In the genomic region with DNA sequence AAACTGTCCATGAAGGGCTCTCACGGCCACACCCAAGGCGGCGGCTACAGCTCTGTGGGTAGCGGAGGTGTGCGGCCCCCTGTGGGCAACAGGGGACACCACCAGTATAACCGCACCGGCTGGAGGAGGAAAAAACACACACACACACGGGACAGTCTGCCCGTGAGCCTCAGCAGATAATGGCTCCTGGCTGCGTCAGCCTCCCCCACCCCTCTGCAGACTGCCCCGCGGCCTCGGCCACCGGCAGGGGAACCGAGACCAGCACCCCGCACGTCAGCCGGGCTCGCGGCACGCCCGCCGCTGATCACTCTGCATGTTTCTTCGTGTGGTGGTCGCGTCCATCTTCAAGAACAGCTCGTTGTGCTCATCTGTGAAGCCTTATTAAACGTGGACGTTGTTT, we compare ENCODE assay signal across 22 cellular contexts. TPM values are rescaled to one million over a fixed set of nuclear protein-coding genes. Genes with fewer than 3 reads are reported as not detected.
DNase-seq lines count a peak whose midpoint lies in the region; ATAC-seq, FAIRE-seq and TF ChIP-seq lines count a peak whose summit lies in the region.
"Had no signal": no experiment of that assay in that cellular context is flagged by ENCODE, and none has a peak within 500 bp of the region (broad histone marks: within the 10 kb centered on the region; RNA-seq: fewer than 3 reads in every experiment).

No MANE protein-coding gene starts in this region.

- 94% methylated on average over 22 of the region's 29 CpGs; no CpG with 5 or more reads in 1 of the 2 experiments for WGBS in H1 (ENCODE audit: extremely low coverage in 1 of 2, insufficient coverage in 1 of 2, insufficient read length in 1 of 2, insufficient replicate concordance in 2 of 2, low coverage in 1 of 2, low lambda C conversion rate in 2 of 2, missing lambda C conversion rate in 1 of 2), 2 experiments

- H3K79me1 ChIP-seq in H1 (ENCODE audit: low read depth, low read length): peaks cover 2% of the 10 kb centered on the region; the same call in 1 of the 2 replicates

- H3K36me3 ChIP-seq in H1 (ENCODE audit: control insufficient read depth in 2 of 4, insufficient read depth in 4 of 4, low read length in 3 of 4): peaks cover 24 to 56% (median 40%) of the 10 kb centered on the region in 4 experiments
- H3K36me3 ChIP-seq in H7 (replicated peaks; ENCODE audit: control insufficient read depth, insufficient read depth, low read length): peaks cover 26% of the 10 kb centered on the region

- H3K4ac ChIP-seq in H1 (replicated peaks; ENCODE audit: insufficient read length, low read depth, low read length): no peak overlapping the region

- intact Hi-C loops in activated naive CD4-positive, alpha-beta T cell treated with anti-CD3 and anti-CD28 coated beads for 36 hours (cut with micrococcal nuclease): no loop called here

- no peak for TF ChIP-seq CTCF in H1 (IDR thresholded peaks at IDR 0.05; ENCODE audit: control extremely low read depth in 1 of 3, insufficient read depth in 1 of 3, low read depth in 1 of 3, low read length in 3 of 3)

- no peak overlapping the region for H3K4me2 ChIP-seq in H1 (ENCODE audit: insufficient read depth in 1 of 2, low read depth in 2 of 2, low read length in 2 of 2)
- H3K4me2 ChIP-seq: GM23338, PC-9 had no signal

- no peaks in the 10 kb centered on the region for H3K9me3 Mint-ChIP-seq in activated naive CD4-positive, alpha-beta T cell treated with anti-CD3 and anti-CD28 coated beads, Interleukin-2, amount 10 ng/mL, durations not matched to agents 7 days and 5 days
- H3K9me3 Mint-ChIP-seq in activated naive CD4-positive, alpha-beta T cell treated with anti-CD3 and anti-CD28 coated beads for 36 hours: no peaks in the 10 kb centered on the region
- H3K9me3 Mint-ChIP-seq in stimulated activated naive B cell treated with anti-CD40 and anti-IgM and Interleukin-4, amounts not matched to agents 10 μg/mL and 1 μg/mL and 100 μg/mL, for 72 hours: no peaks in the 10 kb centered on the region
- H3K9me3 Mint-ChIP-seq: GM23338 had no signal

- POLR2A ChIA-PET in H1 (lab: Charles Lee; ENCODE audit: partially characterized antibody): no interaction called here

- CTCF ChIA-PET in activated naive CD4-positive, alpha-beta T cell treated with anti-CD3 and anti-CD28 coated beads, Interleukin-2, amount 10 ng/mL, durations not matched to agents 7 days and 5 days (lab: Charles Lee): interaction anchor here (0.8 kb wide), 1 partner anchor 9 kb away, joined by 3 read pairs; no protein-coding TSS in a partner anchor
- CTCF ChIA-PET in activated naive CD4-positive, alpha-beta T cell treated with anti-CD3 and anti-CD28 coated beads for 36 hours (lab: Charles Lee): no interaction called here
- CTCF ChIA-PET in H1 (lab: Charles Lee; ENCODE audit: partially characterized antibody): interaction anchor here (2.0 to 5.1 kb wide), 2 partner anchors 10 to 11 kb away, joined by 10 to 20 read pairs; no protein-coding TSS in a partner anchor

- no peak for FAIRE-seq in H1 (lab: Jason Lieb, UNC)
- FAIRE-seq: GM18507 had no signal

- H3K36me3 Mint-ChIP-seq in activated naive CD4-positive, alpha-beta T cell treated with anti-CD3 and anti-CD28 coated beads, Interleukin-2, amount 10 ng/mL, durations not matched to agents 7 days and 5 days: peaks cover 64% of the 10 kb centered on the region
- peaks cover 41% of the 10 kb centered on the region for H3K36me3 Mint-ChIP-seq in activated naive CD4-positive, alpha-beta T cell treated with anti-CD3 and anti-CD28 coated beads for 36 hours (ENCODE audit: low read depth)
- H3K36me3 Mint-ChIP-seq in stimulated activated naive B cell treated with anti-CD40 and anti-IgM and Interleukin-4, amounts not matched to agents 10 μg/mL and 1 μg/mL and 100 μg/mL, for 72 hours: peaks cover 49 to 76% of the 10 kb centered on the region in 2 donors

- H3K23me2 ChIP-seq in H1 (ENCODE audit: low read depth, low read length): 0 out of 2 replicates have a peak, but pooled peaks cover 2% of the 10 kb centered on the region

- no peak for DNase-seq in activated naive CD4-positive, alpha-beta T cell treated with anti-CD3 and anti-CD28 coated beads, Interleukin-2, amount 10 ng/mL, durations not matched to agents 7 days and 5 days
- no peak for DNase-seq in activated naive CD4-positive, alpha-beta T cell treated with anti-CD3 and anti-CD28 coated beads for 36 hours
- no peak for DNase-seq in H1 (ENCODE audit: low read depth in 1 of 2, low spot score in 2 of 2)
- no peak for DNase-seq in stimulated activated naive B cell treated with anti-CD40 and anti-IgM and Interleukin-4, amounts not matched to agents 10 μg/mL and 1 μg/mL and 100 μg/mL, for 72 hours
- DNase-seq in effector CD4-positive, alpha-beta T cell: no peak
- DNase-seq in H7: no peak
- DNase-seq: COR-L47; DMS53; HCEC 1CT; KBM-7; MM.1S; NCI-H2029 treated with DMSO at 0.1 percent for 48 hours; NCI-H446 treated with DMSO at 0.1 percent for 48 hours; NCI-H526; NCI-H82; NK-92 treated with Interleukin-12 subunit alpha and Interleukin-12 subunit beta, amount 100 ng/mL, for 24 hours; PC-9; SHP77 had no signal

- TF ChIP-seq EP300 in H1 (IDR thresholded peaks at IDR 0.05; ENCODE audit: borderline replicate concordance in 1 of 2, low read depth in 2 of 2, low read length in 2 of 2): no peak

- H3K4me3 ChIP-seq in H1 (ENCODE audit: extremely low read depth in 1 of 4, insufficient read depth in 2 of 4, low read depth in 3 of 4, low read length in 4 of 4) (no peak overlapping the region), H7 (ENCODE audit: insufficient read depth, low read depth, low read length) (no peak overlapping the region)
- H3K4me3 ChIP-seq: GM23338, PC-9 had no signal

- no peak overlapping the region for H3K9ac ChIP-seq in H1 (replicated peaks in 1 of 4; ENCODE audit: extremely low read depth in 1 of 4, low read depth in 3 of 4, low read length in 3 of 4)

- H3K14ac ChIP-seq in H1 (ENCODE audit: insufficient read length): no peak overlapping the region

- H2AFZ ChIP-seq in H1 (ENCODE audit: low read length): no peak overlapping the region
- H2AFZ ChIP-seq: GM23338, PC-9 had no signal

- no peak overlapping the region for H4K5ac ChIP-seq in H1 (ENCODE audit: insufficient read length, low read depth, low read length)

- no peak for TF ChIP-seq POLR2A in H1 (IDR thresholded peaks at IDR 0.05; ENCODE audit: control extremely low read depth in 1 of 2, low read depth in 2 of 2, low read length in 2 of 2)

- TF ChIP-seq RAD21 in H1 (IDR thresholded peaks at IDR 0.05 in 1 of 2, conservative IDR thresholded peaks at IDR 0.05 in 1 of 2; ENCODE audit: low read depth in 2 of 2, low read length in 2 of 2): no peak

- peak overlapping the region; percentile 64; the same call in 1 of the 2 replicates for H4K8ac ChIP-seq in H1 (ENCODE audit: extremely low read depth, insufficient read depth, low read length)

- H3K27ac Mint-ChIP-seq in activated naive CD4-positive, alpha-beta T cell treated with anti-CD3 and anti-CD28 coated beads, Interleukin-2, amount 10 ng/mL, durations not matched to agents 7 days and 5 days: peak overlapping the region; percentile 45
- no peak overlapping the region for H3K27ac Mint-ChIP-seq in activated naive CD4-positive, alpha-beta T cell treated with anti-CD3 and anti-CD28 coated beads for 36 hours
- peak overlapping the region; percentile 56 for H3K27ac Mint-ChIP-seq in stimulated activated naive B cell treated with anti-CD40 and anti-IgM and Interleukin-4, amounts not matched to agents 10 μg/mL and 1 μg/mL and 100 μg/mL, for 72 hours
- H3K27ac Mint-ChIP-seq: GM23338 had no signal

- H2BK5ac ChIP-seq in H1 (ENCODE audit: low read depth, low read length): no peak overlapping the region

- no peaks in the 10 kb centered on the region for H3K27me3 Mint-ChIP-seq in activated naive CD4-positive, alpha-beta T cell treated with anti-CD3 and anti-CD28 coated beads, Interleukin-2, amount 10 ng/mL, durations not matched to agents 7 days and 5 days
- H3K27me3 Mint-ChIP-seq in activated naive CD4-positive, alpha-beta T cell treated with anti-CD3 and anti-CD28 coated beads for 36 hours (ENCODE audit: low read depth): no peaks in the 10 kb centered on the region
- no peaks in the 10 kb centered on the region for H3K27me3 Mint-ChIP-seq in stimulated activated naive B cell treated with anti-CD40 and anti-IgM and Interleukin-4, amounts not matched to agents 10 μg/mL and 1 μg/mL and 100 μg/mL, for 72 hours

- no peak overlapping the region for H3K27ac ChIP-seq in H1 (ENCODE audit: low read depth, low read length)
- H3K27ac ChIP-seq: PC-9 had no signal

- no peak overlapping the region for H2BK20ac ChIP-seq in H1 (ENCODE audit: low read length)

- H3K4me1 ChIP-seq in H1 (replicated peaks in 1 of 4; ENCODE audit: control insufficient read depth in 3 of 4, insufficient read depth in 4 of 4, low read length in 3 of 4): no peaks in the 10 kb centered on the region

- H3K23ac ChIP-seq in H1 (ENCODE audit: insufficient read length): no peak overlapping the region

- H2AK5ac ChIP-seq in H1 (ENCODE audit: low read depth, low read length): no peak overlapping the region

- no peaks in the 10 kb centered on the region for H3K9me3 ChIP-seq in H1 (ENCODE audit: insufficient read depth in 2 of 2, low read depth in 1 of 2, low read length in 1 of 2)

- no peaks in the 10 kb centered on the region for H3K79me2 ChIP-seq in H1 (ENCODE audit: control insufficient read depth in 1 of 2, insufficient read depth in 2 of 2, low read length in 2 of 2)

- H4K91ac ChIP-seq in H1 (replicated peaks; ENCODE audit: insufficient read length, low read length): no peak overlapping the region

- no peak overlapping the region for H2BK15ac ChIP-seq in H1 (ENCODE audit: low read length)

- no peaks in the 10 kb centered on the region for H3K4me1 Mint-ChIP-seq in activated naive CD4-positive, alpha-beta T cell treated with anti-CD3 and anti-CD28 coated beads, Interleukin-2, amount 10 ng/mL, durations not matched to agents 7 days and 5 days
- H3K4me1 Mint-ChIP-seq in activated naive CD4-positive, alpha-beta T cell treated with anti-CD3 and anti-CD28 coated beads for 36 hours (ENCODE audit: low read depth): no peaks in the 10 kb centered on the region
- H3K4me1 Mint-ChIP-seq in stimulated activated naive B cell treated with anti-CD40 and anti-IgM and Interleukin-4, amounts not matched to agents 10 μg/mL and 1 μg/mL and 100 μg/mL, for 72 hours: peaks cover 7 to 14% of the 10 kb centered on the region in 2 donors
- H3K4me1 Mint-ChIP-seq: GM23338 had no signal

- H3K27me3 ChIP-seq in H1 (replicated peaks in 1 of 4; ENCODE audit: control insufficient read depth in 3 of 4, extremely low read depth in 1 of 4, insufficient read depth in 3 of 4, low read length in 3 of 4) (no peaks in the 10 kb centered on the region), H7 (ENCODE audit: control insufficient read depth, insufficient read depth, low read length) (no peaks in the 10 kb centered on the region)

- no peak overlapping the region for H3K56ac ChIP-seq in H1 (replicated peaks; ENCODE audit: insufficient read length, low read depth, low read length)

- H3K4me3 Mint-ChIP-seq in activated naive CD4-positive, alpha-beta T cell treated with anti-CD3 and anti-CD28 coated beads, Interleukin-2, amount 10 ng/mL, durations not matched to agents 7 days and 5 days: no peak overlapping the region
- no peak overlapping the region for H3K4me3 Mint-ChIP-seq in activated naive CD4-positive, alpha-beta T cell treated with anti-CD3 and anti-CD28 coated beads for 36 hours
- peak overlapping the region in 1 of 2 donors; percentile 8 for H3K4me3 Mint-ChIP-seq in stimulated activated naive B cell treated with anti-CD40 and anti-IgM and Interleukin-4, amounts not matched to agents 10 μg/mL and 1 μg/mL and 100 μg/mL, for 72 hours
- H3K4me3 Mint-ChIP-seq: GM23338 had no signal

- no peak overlapping the region for H2BK120ac ChIP-seq in H1 (replicated peaks; ENCODE audit: low read depth, low read length)

- H3K18ac ChIP-seq in H1 (ENCODE audit: extremely low read depth, low read length): no peak overlapping the region

- no peak overlapping the region for H2BK12ac ChIP-seq in H1 (ENCODE audit: low read depth, low read length)

- peaks cover 0 to 8% of the 10 kb centered on the region in 2 experiments for H4K20me1 ChIP-seq in H1 (replicated peaks in 1 of 2; ENCODE audit: control insufficient read depth in 1 of 2, insufficient read depth in 2 of 2, low read length in 2 of 2)

- ATAC-seq in HG03196 (IDR thresholded peaks at IDR 0.05; ENCODE audit: unreplicated experiment) (peak; percentile 35), GM21360 (IDR thresholded peaks at IDR 0.05; ENCODE audit: unreplicated experiment) (no peak)
- no peak for ATAC-seq in stimulated activated naive B cell treated with anti-CD40 and anti-IgM and Interleukin-4, amounts not matched to agents 10 μg/mL and 1 μg/mL and 100 μg/mL, for 72 hours (replicated peaks)
- ATAC-seq: GM23338 had no signal

RNA-seq across cellular contexts. Expression of gene TENT4A, which starts 41.5 kb away (rescaled TPM):
- total RNA-seq in activated naive CD4-positive, alpha-beta T cell treated with anti-CD3 and anti-CD28 coated beads for 36 hours: 10 to 100 TPM; 30.0 to 30.2 TPM
- total RNA-seq in H1 (2021; fragmentation: NEBNext Ultra II Directional; extraction: Animal tissue kit (Norgen Biotek cat#: 25700)): 22.4 and 25.1 TPM in 2 replicates
- 8.9 and 11.6 TPM in 2 replicates for polyA plus RNA-seq in H1 (2011; rRNA removed)
- 6.3 TPM for polyA plus RNA-seq in H1 (2011; cell fraction: cytosol; rRNA removed)
- 46.4 TPM for polyA plus RNA-seq in H1 (2011; cell fraction: nucleus; rRNA removed)
- 17.5 to 20.5 TPM (median 19.2 TPM) in 4 replicates for polyA plus RNA-seq in H1 (2012, experiment 1 of 2)
- polyA plus RNA-seq in H1 (2012, experiment 2 of 2): 4.8 TPM
- polyA plus RNA-seq in H1 (2013, experiment 1 of 2): 21.0 TPM
- polyA plus RNA-seq in H1 (2013, experiment 2 of 2): 20.5 TPM
- 12.4 and 14.3 TPM in 2 replicates for polyA minus RNA-seq in H1 (2011; rRNA and poly(A)+ RNA removed)
- polyA minus RNA-seq in H1 (2011; cell fraction: cytosol; rRNA and poly(A)+ RNA removed): 13.4 TPM
- 30.2 TPM for polyA minus RNA-seq in H1 (2011; cell fraction: nucleus; rRNA and poly(A)+ RNA removed)
- 10.2 and 12.7 TPM in 2 replicates for total RNA-seq in H7 (2014; rRNA removed; shearing (Covaris generic))
